Comparison of ENCODE assay signal across 8 cellular contexts in genomic region chr15:82571722-82572222, GRCh38. TPM values are rescaled to one million over a fixed set of nuclear protein-coding genes. Genes with fewer than 3 reads are reported as not detected.
A peak's percentile ranks its signal among the peaks of the same experiment; 100 is the strongest.
DNase-seq lines count a peak whose midpoint lies in the region; ATAC-seq and TF ChIP-seq lines count a peak whose summit lies in the region.

No MANE protein-coding gene starts in this region.

- WGBS in GM23248 (ENCODE audit: low coverage in 1 of 2, low lambda C conversion rate in 2 of 2, missing lambda C conversion rate in 2 of 2), 2 experiments = 0 to 1% methylated on average over 8 to 17 of the region's 17 CpGs

- peak overlapping the region; percentile 71 for H3K4me3 ChIP-seq in GM23248
- H3K4me3 ChIP-seq in fibroblast of lung (replicated peaks in 1 of 4; ENCODE audit: control extremely low read depth in 1 of 4, insufficient read depth in 1 of 4, low read depth in 3 of 4, low read length in 4 of 4) = peak overlapping the region; percentile 41 to 63 (median 48)
- peak overlapping the region; percentile 39 to 58 for H3K4me3 ChIP-seq in muscle layer of colon (ENCODE audit: low read depth in 1 of 2, low read length in 2 of 2)

- in situ Hi-C loops in GM23248 (cut with MboI) = no loop called here

- H3K27ac ChIP-seq in GM23248 (peak overlapping the region; percentile 89), fibroblast of lung (ENCODE audit: insufficient read depth, low read length) (peak overlapping the region; percentile 83), muscle layer of colon (ENCODE audit: low read depth, low read length) (peak overlapping the region; percentile 66)

- H3K4me1 ChIP-seq in GM23248 (ENCODE audit: insufficient read depth) = peaks cover 19% of the 10 kb centered on the region
- H3K4me1 ChIP-seq in fibroblast of lung (ENCODE audit: control insufficient read depth, extremely low read depth, insufficient read depth, low read length) = peaks cover 7% of the 10 kb centered on the region
- peaks cover 21% of the 10 kb centered on the region for H3K4me1 ChIP-seq in muscle layer of colon (ENCODE audit: insufficient read depth, low read length)

- H3K79me2 ChIP-seq in GM23248 (ENCODE audit: insufficient read depth) (no peaks in the 10 kb centered on the region), fibroblast of lung (ENCODE audit: control insufficient read depth, insufficient read depth, low read length) (no peaks in the 10 kb centered on the region)

- TF ChIP-seq CTCF in fibroblast of lung (conservative IDR thresholded peaks at IDR 0.05 in 1 of 2, IDR thresholded peaks at IDR 0.05 in 1 of 2; ENCODE audit: low read depth in 1 of 2, low read length in 2 of 2) = no peak

- H4K20me1 ChIP-seq in GM23248 (ENCODE audit: insufficient read depth) (no peaks in the 10 kb centered on the region), fibroblast of lung (ENCODE audit: control insufficient read depth, extremely low read depth, insufficient read depth, low read length) (no peaks in the 10 kb centered on the region)

- H3K27me3 ChIP-seq in GM23248 (replicated peaks; ENCODE audit: insufficient read depth) (no peaks in the 10 kb centered on the region), fibroblast of lung (ENCODE audit: control insufficient read depth, insufficient read depth, low read length) (no peaks in the 10 kb centered on the region), muscle layer of colon (ENCODE audit: control insufficient read depth in 1 of 2, insufficient read depth in 2 of 2, low read length in 2 of 2) (no peaks in the 10 kb centered on the region)

- H3K9ac ChIP-seq in GM23248 = peak overlapping the region; percentile 82
- peak overlapping the region; percentile 44 for H3K9ac ChIP-seq in fibroblast of lung (ENCODE audit: insufficient read depth, low read length)
- H3K9ac ChIP-seq in muscle layer of colon (ENCODE audit: low read length) = peak overlapping the region; percentile 49

- H3K4me2 ChIP-seq in GM23248 (ENCODE audit: unreplicated experiment) (peak overlapping the region; percentile 87), fibroblast of lung (ENCODE audit: extremely low read depth, insufficient read depth, low read length) (peak overlapping the region; percentile 86)

- DNase-seq in GM23248 (peak; percentile 94), NCI-H82 treated with DMSO at 0.1 percent for 48 hours (lab: John Stamatoyannopoulos, UW; ENCODE audit: unreplicated experiment) (peak; percentile 57), fibroblast of lung (ENCODE audit: low read depth in 2 of 2) (peak; percentile 81 to 82), RKO (ENCODE audit: low spot score) (no peak)
- DNase-seq in NK-92 treated with Interleukin-12 subunit alpha and Interleukin-12 subunit beta, amount 100 ng/mL, for 24 hours (lab: John Stamatoyannopoulos, UW) = no peak

- H3F3A ChIP-seq in GM23248 (ENCODE audit: insufficient read depth) = peaks cover 10% of the 10 kb centered on the region

- H3K9me3 ChIP-seq in GM23248 (ENCODE audit: low read depth) (no peaks in the 10 kb centered on the region), fibroblast of lung (ENCODE audit: control insufficient read depth, insufficient read depth, low read depth, low read length) (no peaks in the 10 kb centered on the region), muscle layer of colon (ENCODE audit: low read length) (no peaks in the 10 kb centered on the region)

- H3K36me3 ChIP-seq in GM23248 (ENCODE audit: low read depth) = no peaks in the 10 kb centered on the region
- H3K36me3 ChIP-seq in fibroblast of lung (ENCODE audit: control insufficient read depth, insufficient read depth, low read length) = no peaks in the 10 kb centered on the region
- H3K36me3 ChIP-seq in muscle layer of colon (ENCODE audit: insufficient read depth, low read length) = peaks cover 9% of the 10 kb centered on the region

- no peaks in the 10 kb centered on the region for H3K9me2 ChIP-seq in GM23248 (ENCODE audit: insufficient read depth)

- ATAC-seq in HG02938 (IDR thresholded peaks at IDR 0.05; ENCODE audit: unreplicated experiment) (no peak), HG03442 (IDR thresholded peaks at IDR 0.05; ENCODE audit: unreplicated experiment) (no peak)

- H2AFZ ChIP-seq in GM23248 = peak overlapping the region; percentile 86
- peak overlapping the region; percentile 96 for H2AFZ ChIP-seq in fibroblast of lung (ENCODE audit: low read length)

RNA-seq across cellular contexts. Expression of gene RPS17, which starts 31.5 kb away (rescaled TPM):
- 1,721 and 1,890 TPM in 2 replicates for total RNA-seq in GM23248 (2014; rRNA removed; shearing (Covaris generic))
- polyA plus RNA-seq in GM23248 (2016; fragmentation: Nextera tagmentation; extraction: Ambion mirVana) (553 and 581 TPM in 2 replicates), fibroblast of lung (3,265 and 4,073 TPM in 2 replicates)
- 2,605 and 2,665 TPM in 2 replicates for total RNA-seq in fibroblast of lung
- 2,950 and 3,398 TPM in 2 replicates for polyA plus RNA-seq in fibroblast of lung (2012)
- polyA minus RNA-seq in fibroblast of lung (ENCODE audit: low replicate concordance) = 125 and 127 TPM in 2 replicates

Comparison
In these comparisons a context has a peak if more than half of its experiments do, and no peak if none do; other contexts are left out.
1. DNase-seq: peak in GM23248 (single experiment), NCI-H82 treated with DMSO at 0.1 percent for 48 hours (single experiment) and fibroblast of lung (2 of 2); none in NK-92 treated with Interleukin-12 subunit alpha and Interleukin-12 subunit beta, amount 100 ng/mL, for 24 hours (single experiment) and RKO (single experiment).
2. Peak in every context shown above with its lines, with median percentiles within 50 percentile points of each other: H3K27ac ChIP-seq, H3K4me3 ChIP-seq and H3K9ac ChIP-seq.